Comparison of ENCODE assay signal across 12 cellular contexts in the genomic region with DNA sequence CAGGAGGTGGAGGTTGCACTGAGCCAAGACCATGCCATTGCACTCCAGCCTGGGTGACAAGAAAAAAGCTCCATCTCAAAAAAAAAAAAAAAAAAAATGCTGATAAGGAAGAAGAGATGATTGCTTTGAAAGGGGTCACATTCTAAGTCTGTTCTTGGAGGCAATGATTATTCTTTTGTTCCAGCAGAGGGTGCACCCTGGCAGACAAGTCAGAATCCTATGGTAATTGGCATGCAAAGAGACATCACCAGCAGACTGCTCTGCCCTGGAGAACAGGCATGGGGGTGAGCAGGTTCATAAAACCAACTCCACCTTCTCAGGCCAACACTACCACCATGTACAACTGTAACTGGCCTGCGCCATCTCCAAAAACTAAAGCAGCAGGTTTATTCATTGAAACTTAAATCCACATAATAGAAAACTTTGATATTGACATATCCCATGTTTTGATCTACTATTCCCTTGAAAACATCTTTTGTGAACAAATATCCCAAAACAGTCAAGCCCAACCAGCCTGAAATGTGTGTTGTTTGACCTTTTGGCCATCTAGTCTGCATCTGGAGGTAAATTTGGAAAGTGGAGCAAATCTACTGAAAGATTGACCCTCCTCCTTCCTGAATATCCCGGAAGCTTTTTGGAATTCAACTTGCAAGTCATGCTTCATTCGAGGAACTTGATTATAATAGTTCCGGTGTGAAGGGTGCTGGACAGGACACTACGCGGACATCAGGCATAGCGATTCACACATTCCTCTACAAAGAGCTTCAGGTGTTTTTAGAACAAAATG.
DNase-seq lines count a peak whose midpoint lies in the region; ATAC-seq, FAIRE-seq and TF ChIP-seq lines count a peak whose summit lies in the region.
"Had no signal": no experiment of that assay in that cellular context is flagged by ENCODE, and none has a peak within 500 bp of the region (broad histone marks: within the 10 kb centered on the region; RNA-seq: fewer than 3 reads in every experiment).

No MANE protein-coding gene starts in this region.

- TF ChIP-seq CTCF in NB4 (IDR thresholded peaks at IDR 0.05; ENCODE audit: low read depth, low read length) (no peak), body of pancreas (IDR thresholded peaks at IDR 0.05) (peak in 4 of 7 experiments; percentile 5 to 26 (median 16)), pancreas (IDR thresholded peaks at IDR 0.05) (no peak)

- peak; percentile 18 for DNase-seq in NCI-H1105 treated with DMSO at 0.1 percent for 48 hours (lab: John Stamatoyannopoulos, UW)
- DNase-seq in NCI-H1105 (lab: John Stamatoyannopoulos, UW): no peak
- DNase-seq in NB4 (ENCODE audit: low read depth): peak; percentile 4
- DNase-seq in body of pancreas: no peak
- DNase-seq in pancreas: no peak
- no peak for DNase-seq in stimulated activated CD4-positive, alpha-beta T cell treated with anti-CD3 and anti-CD28 coated beads, Interleukin-4, amount 100 ng/mL, for 1 hour
- DNase-seq: activated naive CD8-positive, alpha-beta T cell treated with anti-CD3 and anti-CD28 coated beads, Interleukin-2, amount 10 ng/mL, durations not matched to agents 7 days and 5 days; DND-41; NCI-H2081 had no signal

- H3K27me3 ChIP-seq in body of pancreas: no peaks in the 10 kb centered on the region
- H3K27me3 ChIP-seq in pancreas: no peaks in the 10 kb centered on the region

- H3K36me3 ChIP-seq in body of pancreas (replicated peaks in 1 of 2; ENCODE audit: insufficient read depth in 1 of 2, low read depth in 2 of 2) (no peaks in the 10 kb centered on the region), pancreas (no peaks in the 10 kb centered on the region)

- H3K27ac ChIP-seq in body of pancreas: peak overlapping the region in 1 of 4 donors; percentile 3
- no peak overlapping the region for H3K27ac ChIP-seq in pancreas

- H3K4me3 ChIP-seq in NB4 (ENCODE audit: low read depth, low read length) (no peak overlapping the region), body of pancreas (no peak overlapping the region), pancreas (no peak overlapping the region)

- intact Hi-C loops in body of pancreas (cut with DNase I) (no loop called here), pancreas (cut with DNase I) (no loop called here)

- TF ChIP-seq POLR2A in NB4 (IDR thresholded peaks at IDR 0.05; ENCODE audit: extremely low read depth, insufficient read length) (no peak), body of pancreas (IDR thresholded peaks at IDR 0.05) (no peak)

- H3K9me3 ChIP-seq in body of pancreas (no peaks in the 10 kb centered on the region), pancreas (no peaks in the 10 kb centered on the region)

- no peak for FAIRE-seq in pancreas (lab: Jason Lieb, UNC)
- FAIRE-seq: HTR-8/SVneo had no signal

- ATAC-seq in body of pancreas (no peak), pancreas (peak; percentile 55 to 67 (median 57)), HG02852 (IDR thresholded peaks at IDR 0.05; ENCODE audit: unreplicated experiment) (no peak), GM18867 (IDR thresholded peaks at IDR 0.05; ENCODE audit: unreplicated experiment) (no peak)

- 78 to 84% methylated on average over 7 of the region's 7 CpGs for WGBS in body of pancreas, 2 donors
- 82 to 83% methylated on average over 7 of the region's 7 CpGs for WGBS in pancreas, 2 donors

- H3K4me1 ChIP-seq in body of pancreas (peaks cover 9% of the 10 kb centered on the region), pancreas (peaks cover 0 to 4% (median 0%) of the 10 kb centered on the region in 3 donors)

Comparison
In these comparisons a context has a peak if more than half of its experiments do, and no peak if none do; other contexts are left out.
1. DNase-seq: peak in NCI-H1105 treated with DMSO at 0.1 percent for 48 hours (single experiment) and NB4 (single experiment); none in NCI-H1105 (single experiment), body of pancreas (0 of 4), pancreas (0 of 6) and stimulated activated CD4-positive, alpha-beta T cell treated with anti-CD3 and anti-CD28 coated beads, Interleukin-4, amount 100 ng/mL, for 1 hour (single experiment).
2. CTCF ChIP-seq: peak in body of pancreas (4 of 7); none in NB4 (single experiment) and pancreas (0 of 4).
3. ATAC-seq: peak in pancreas (4 of 4); none in body of pancreas (single experiment), HG02852 (single experiment) and GM18867 (single experiment).